ENCODE assay signal across 8 cellular contexts in genomic region chr9:21031091-21031817, GRCh38. TPM values are rescaled to one million over a fixed set of nuclear protein-coding genes. Genes with fewer than 3 reads are reported as not detected.
A peak's percentile ranks its signal among the peaks of the same experiment; 100 is the strongest.
DNase-seq lines count a peak whose midpoint lies in the region; ATAC-seq and TF ChIP-seq lines count a peak whose summit lies in the region.

TSS of gene HACD4 (minus strand) at chr9:21031640. CDS start at chr9:21031590, 50 bp downstream.

- no peaks in the 10 kb centered on the region for H3K27me3 Mint-ChIP-seq in naive B cell
- no peaks in the 10 kb centered on the region for H3K27me3 Mint-ChIP-seq in stimulated activated naive B cell treated with anti-CD40 and anti-IgM and Interleukin-4, amounts not matched to agents 10 μg/mL and 1 μg/mL and 100 μg/mL, for 72 hours

- peak within 1 kb of the TSS; percentile 88 to 92 (median 91) for H3K27ac ChIP-seq in esophagus muscularis mucosa (replicated peaks in 1 of 4)

- peaks cover 11 to 54% (median 46%) of the 10 kb centered on the region in 4 donors for H3K4me1 ChIP-seq in esophagus muscularis mucosa

- no peak for TF ChIP-seq EP300 in esophagus muscularis mucosa (IDR thresholded peaks at IDR 0.05)

- peak within 1 kb of the TSS in 4 of 6 donors; percentile 34 to 77 (median 56) for H3K27ac Mint-ChIP-seq in naive B cell
- H3K27ac Mint-ChIP-seq in stimulated activated naive B cell treated with anti-CD40 and anti-IgM and Interleukin-4, amounts not matched to agents 10 μg/mL and 1 μg/mL and 100 μg/mL, for 72 hours: peak within 1 kb of the TSS; percentile 53

- peaks cover 0 to 15% (median 0%) of the 10 kb centered on the region in 3 donors for H3K4me1 Mint-ChIP-seq in naive B cell
- peaks cover 4 to 14% of the 10 kb centered on the region in 2 donors for H3K4me1 Mint-ChIP-seq in stimulated activated naive B cell treated with anti-CD40 and anti-IgM and Interleukin-4, amounts not matched to agents 10 μg/mL and 1 μg/mL and 100 μg/mL, for 72 hours

- H3K4me3 ChIP-seq in GM06990 (replicated peaks; ENCODE audit: low read depth, low read length): peak within 1 kb of the TSS; percentile 64
- peak within 1 kb of the TSS; percentile 39 for H3K4me3 ChIP-seq in MG63
- peak within 1 kb of the TSS; percentile 73 to 78 (median 74) for H3K4me3 ChIP-seq in esophagus muscularis mucosa

- ATAC-seq in GM21619 (IDR thresholded peaks at IDR 0.05; ENCODE audit: unreplicated experiment) (peak; percentile 76), naive B cell (ENCODE audit: low read depth in 2 of 2) (peak; percentile 77 to 79)
- ATAC-seq in stimulated activated naive B cell treated with anti-CD40 and anti-IgM and Interleukin-4, amounts not matched to agents 10 μg/mL and 1 μg/mL and 100 μg/mL, for 72 hours (replicated peaks): peak; percentile 79 to 83

- no peak for TF ChIP-seq POLR2A in esophagus muscularis mucosa (IDR thresholded peaks at IDR 0.05; ENCODE audit: low read depth)

- TF ChIP-seq CTCF in GM06990 (IDR thresholded peaks at IDR 0.05; ENCODE audit: insufficient read depth, low read length, poor library complexity, severe bottlenecking) (no peak), esophagus muscularis mucosa (IDR thresholded peaks at IDR 0.05) (peak in 1 of 3 experiments; percentile 11)

- intact Hi-C loops in esophagus muscularis mucosa (cut with DNase I): no loop called here

- H3K36me3 ChIP-seq in GM06990 (ENCODE audit: control insufficient read depth, insufficient read depth, low read length) (no peaks in the 10 kb centered on the region), MG63 (no peaks in the 10 kb centered on the region), esophagus muscularis mucosa (no peaks in the 10 kb centered on the region)

- no peaks in the 10 kb centered on the region for H3K9me3 Mint-ChIP-seq in naive B cell
- H3K9me3 Mint-ChIP-seq in stimulated activated naive B cell treated with anti-CD40 and anti-IgM and Interleukin-4, amounts not matched to agents 10 μg/mL and 1 μg/mL and 100 μg/mL, for 72 hours: no peaks in the 10 kb centered on the region

- no peaks in the 10 kb centered on the region for H3K36me3 Mint-ChIP-seq in naive B cell
- H3K36me3 Mint-ChIP-seq in stimulated activated naive B cell treated with anti-CD40 and anti-IgM and Interleukin-4, amounts not matched to agents 10 μg/mL and 1 μg/mL and 100 μg/mL, for 72 hours: no peaks in the 10 kb centered on the region

- DNase-seq in GM06990 (ENCODE audit: extremely low read depth, insufficient read length): peak; percentile 83
- peak; percentile 96 for DNase-seq in MG63
- peak; percentile 49 for DNase-seq in activated T-cell treated with anti-CD3 and anti-CD28 coated beads for 1 hour (ENCODE audit: low read depth)
- no peak for DNase-seq in esophagus muscularis mucosa (ENCODE audit: extremely low spot score)
- DNase-seq in naive B cell: peak; percentile 49
- peak; percentile 41 for DNase-seq in stimulated activated naive B cell treated with anti-CD40 and anti-IgM and Interleukin-4, amounts not matched to agents 10 μg/mL and 1 μg/mL and 100 μg/mL, for 72 hours
- no peak for DNase-seq in NCI-H2196 treated with DMSO at 0.1 percent for 48 hours (lab: John Stamatoyannopoulos, UW; ENCODE audit: unreplicated experiment)

- H3K27me3 ChIP-seq in GM06990 (replicated peaks; ENCODE audit: control insufficient read depth, insufficient read depth, low read length) (no peaks in the 10 kb centered on the region), MG63 (no peaks in the 10 kb centered on the region), esophagus muscularis mucosa (no peaks in the 10 kb centered on the region)

- 8% methylated on average over 22 of the region's 48 CpGs for WGBS in esophagus muscularis mucosa

- H3K9me3 ChIP-seq in MG63: no peaks in the 10 kb centered on the region
- H3K9me3 ChIP-seq in esophagus muscularis mucosa: no peaks in the 10 kb centered on the region

- peak within 1 kb of the TSS in 4 of 8 donors; percentile 80 to 92 (median 82) for H3K4me3 Mint-ChIP-seq in naive B cell
- H3K4me3 Mint-ChIP-seq in stimulated activated naive B cell treated with anti-CD40 and anti-IgM and Interleukin-4, amounts not matched to agents 10 μg/mL and 1 μg/mL and 100 μg/mL, for 72 hours: peak within 1 kb of the TSS in 1 of 2 donors; percentile 72

RNA-seq across cellular contexts. Expression of gene HACD4, which starts in this region (rescaled TPM):
- 3.8 and 6.7 TPM in 2 replicates for total RNA-seq in MG63 (2014; rRNA removed; shearing (Covaris generic); ENCODE audit: low replicate concordance)
- total RNA-seq in esophagus muscularis mucosa: 10 to 100 TPM; 13.8 to 25.0 (median 17.9) TPM
- 1 to 10 TPM; 1.2 to 8.1 (median 7.3) TPM for polyA plus RNA-seq in naive B cell (ENCODE audit: low read depth in 6 of 6)

Comparison
In these comparisons a context has a peak if more than half of its experiments do, and no peak if none do; other contexts are left out.
1. DNase-seq: peak in GM06990 (single experiment), MG63 (single experiment), activated T-cell treated with anti-CD3 and anti-CD28 coated beads for 1 hour (single experiment), naive B cell (single experiment) and stimulated activated naive B cell treated with anti-CD40 and anti-IgM and Interleukin-4, amounts not matched to agents 10 μg/mL and 1 μg/mL and 100 μg/mL, for 72 hours (single experiment); none in esophagus muscularis mucosa (single experiment) and NCI-H2196 treated with DMSO at 0.1 percent for 48 hours (single experiment).
2. Peak in every context shown above with its lines, with median percentiles within 50 percentile points of each other: H3K4me3 ChIP-seq and ATAC-seq.